ENCODE assay signal across 11 cellular contexts in genomic region chr5:141431286-141431685, GRCh38. TPM values are rescaled to one million over a fixed set of nuclear protein-coding genes. Genes with fewer than 3 reads are reported as not detected.
DNase-seq lines count a peak whose midpoint lies in the region; ATAC-seq and TF ChIP-seq lines count a peak whose summit lies in the region.
"Had no signal": no experiment of that assay in that cellular context is flagged by ENCODE, and none has a peak within 500 bp of the region (broad histone marks: within the 10 kb centered on the region; RNA-seq: fewer than 3 reads in every experiment).

No MANE protein-coding gene starts in this region.

- no peak for DNase-seq in activated T-cell treated with anti-CD3 and anti-CD28 coated beads, Interleukin-2, amount 50 U/mL, for 4 hours
- no peak for DNase-seq in activated T-cell treated with anti-CD3 and anti-CD28 coated beads, Interleukin-2, amount 50 U/mL, for 1 hour
- peak; percentile 17 for DNase-seq in foreskin melanocyte
- DNase-seq in suprapubic skin (ENCODE audit: low spot score in 2 of 2): no peak
- DNase-seq in effector CD4-positive, alpha-beta T cell: no peak
- no peak for DNase-seq in NCI-H1436 (lab: John Stamatoyannopoulos, UW)
- DNase-seq: activated gamma-delta T cell, AML-193, SIG-M5 had no signal

- no peaks in the 10 kb centered on the region for H3K36me3 ChIP-seq in suprapubic skin

- H3K4me3 Mint-ChIP-seq in activated T-cell treated with anti-CD3 and anti-CD28 coated beads, Interleukin-2, amount 50 U/mL, for 4 hours: peak overlapping the region; percentile 72

- H3K27me3 Mint-ChIP-seq in activated T-cell treated with anti-CD3 and anti-CD28 coated beads, Interleukin-2, amount 50 U/mL, for 4 hours (ENCODE audit: low read depth): peaks cover 72% of the 10 kb centered on the region

- no peak for TF ChIP-seq POLR2A in suprapubic skin (IDR thresholded peaks at IDR 0.05)

- peaks cover 38% of the 10 kb centered on the region for H3K9me3 Mint-ChIP-seq in activated T-cell treated with anti-CD3 and anti-CD28 coated beads, Interleukin-2, amount 50 U/mL, for 4 hours

- ATAC-seq in activated T-cell treated with anti-CD3 and anti-CD28 coated beads, Interleukin-2, amount 50 U/mL, for 4 hours: peak in 1 of 2 donors; percentile 28
- ATAC-seq in HG03469 (IDR thresholded peaks at IDR 0.05; ENCODE audit: unreplicated experiment) (peak; percentile 23), HG03378 (IDR thresholded peaks at IDR 0.05; ENCODE audit: unreplicated experiment) (no peak)

- H3K4me3 ChIP-seq in suprapubic skin: peak overlapping the region; percentile 38

- H3K4me1 ChIP-seq in suprapubic skin: no peaks in the 10 kb centered on the region

- H3K27me3 ChIP-seq in suprapubic skin: no peaks in the 10 kb centered on the region

- WGBS in suprapubic skin: 27% methylated on average over 26 of the region's 37 CpGs

- H3K4me1 Mint-ChIP-seq in activated T-cell treated with anti-CD3 and anti-CD28 coated beads, Interleukin-2, amount 50 U/mL, for 4 hours (ENCODE audit: low read depth): peaks cover 7% of the 10 kb centered on the region

- TF ChIP-seq EP300 in suprapubic skin (IDR thresholded peaks at IDR 0.05): no peak

- no peak for TF ChIP-seq CTCF in suprapubic skin (IDR thresholded peaks at IDR 0.05)

- no peak overlapping the region for H3K27ac ChIP-seq in suprapubic skin

- peaks cover 2% of the 10 kb centered on the region for H3K36me3 Mint-ChIP-seq in activated T-cell treated with anti-CD3 and anti-CD28 coated beads, Interleukin-2, amount 50 U/mL, for 4 hours (ENCODE audit: insufficient read depth)

- peaks cover 72% of the 10 kb centered on the region for H3K9me3 ChIP-seq in suprapubic skin

RNA-seq across cellular contexts. Expression of gene PCDHGA12, which starts 1.0 kb away (rescaled TPM):
- under 1 TPM; 0.11 to 0.24 (median 0.20) TPM for total RNA-seq in activated T-cell treated with anti-CD3 and anti-CD28 coated beads, Interleukin-2, amount 50 U/mL, for 4 hours
- 10 to 100 TPM in 1 of 4 donors, 1 to 10 TPM in 3; 2.9 to 13.4 (median 6.6) TPM for total RNA-seq in suprapubic skin

RNA-seq across cellular contexts. Expression of gene PCDHGA11, which starts 10.4 kb away (rescaled TPM):
- total RNA-seq in activated T-cell treated with anti-CD3 and anti-CD28 coated beads, Interleukin-2, amount 50 U/mL, for 4 hours: under 1 TPM; 0.05 to 0.13 (median 0.05) TPM
- 10 to 100 TPM in 1 of 4 donors, 1 to 10 TPM in 3; 3.4 to 14.3 (median 6.9) TPM for total RNA-seq in suprapubic skin

RNA-seq across cellular contexts. Expression of gene PCDHGB7, which starts 13.8 kb away (rescaled TPM):
- under 1 TPM in 1 of 3 donors, not detected in 2; 0.15 TPM for total RNA-seq in activated T-cell treated with anti-CD3 and anti-CD28 coated beads, Interleukin-2, amount 50 U/mL, for 4 hours
- total RNA-seq in suprapubic skin: 10 to 100 TPM in 2 of 4 donors, 1 to 10 TPM in 2; 9.2 to 18.3 (median 9.9) TPM

RNA-seq across cellular contexts. Expression of gene PCDHGA10, which starts 18.5 kb away (rescaled TPM):
- total RNA-seq in activated T-cell treated with anti-CD3 and anti-CD28 coated beads, Interleukin-2, amount 50 U/mL, for 4 hours: under 1 TPM; 0.25 to 0.68 (median 0.40) TPM
- total RNA-seq in suprapubic skin: 10 to 100 TPM in 2 of 4 donors, 1 to 10 TPM in 2; 7.0 to 23.6 (median 10.3) TPM

RNA-seq across cellular contexts. Expression of gene PCDHGB6, which starts 23.5 kb away (rescaled TPM):
- total RNA-seq in activated T-cell treated with anti-CD3 and anti-CD28 coated beads, Interleukin-2, amount 50 U/mL, for 4 hours: under 1 TPM; 0.08 to 0.22 (median 0.18) TPM
- total RNA-seq in suprapubic skin: 10 to 100 TPM in 1 of 4 donors, 1 to 10 TPM in 3; 4.5 to 13.8 (median 8.2) TPM

Comparison
In these comparisons a context has a peak if more than half of its experiments do, and no peak if none do; other contexts are left out.
1. RNA of gene PCDHGB7, which starts 13.8 kb away (total RNA-seq): 9.2 to 18.3 TPM in suprapubic skin; 0.15 TPM in activated T-cell treated with anti-CD3 and anti-CD28 coated beads, Interleukin-2, amount 50 U/mL, for 4 hours; every median in the first group is over 4 times any median in the second.